In genomic region chr10:45418859-45419672, GRCh38 we compare ENCODE assay signal across 8 cellular contexts. TPM values are rescaled to one million over a fixed set of nuclear protein-coding genes. Genes with fewer than 3 reads are reported as not detected.
DNase-seq lines count a peak whose midpoint lies in the region; ATAC-seq and TF ChIP-seq lines count a peak whose summit lies in the region.

No MANE protein-coding gene starts in this region.

- ATAC-seq in HG02642 (IDR thresholded peaks at IDR 0.05; ENCODE audit: poor library complexity, unreplicated experiment) = peak; percentile 53
- ATAC-seq in activated naive CD8-positive, alpha-beta T cell treated with anti-CD3 and anti-CD28 coated beads, Interleukin-2, amount 50 U/mL, for 24 hours = peak; percentile 68
- ATAC-seq in left ventricle myocardium superior = peak; percentile 89

- H3K9me2 ChIP-seq in OCI-LY1 (ENCODE audit: low read depth, low read length) = no peaks in the 10 kb centered on the region

- H3K27ac ChIP-seq in OCI-LY1 (ENCODE audit: low read depth, low read length, poor library complexity, severe bottlenecking) = peak overlapping the region; percentile 77

- intact Hi-C loops in left ventricle myocardium superior (cut with micrococcal nuclease) = no loop called here

- H3K79me2 ChIP-seq in OCI-LY1 (ENCODE audit: insufficient read depth, low read length) = no peaks in the 10 kb centered on the region

- H2AFZ ChIP-seq in OCI-LY1 (ENCODE audit: low read length) = no peak overlapping the region

- H3K4me1 Mint-ChIP-seq in activated naive CD8-positive, alpha-beta T cell treated with anti-CD3 and anti-CD28 coated beads, Interleukin-2, amount 50 U/mL, for 24 hours = peaks cover 45% of the 10 kb centered on the region
- H3K4me1 Mint-ChIP-seq in progenitor cell of endocrine pancreas (ENCODE audit: low read depth) = peaks cover 5% of the 10 kb centered on the region

- H3K4me1 ChIP-seq in OCI-LY1 (ENCODE audit: insufficient read depth, low read length, severe bottlenecking) = peaks cover 59% of the 10 kb centered on the region

- H3K27me3 Mint-ChIP-seq in activated naive CD8-positive, alpha-beta T cell treated with anti-CD3 and anti-CD28 coated beads, Interleukin-2, amount 50 U/mL, for 24 hours = no peaks in the 10 kb centered on the region
- H3K27me3 Mint-ChIP-seq in progenitor cell of endocrine pancreas = peaks cover 13% of the 10 kb centered on the region

- peak overlapping the region; percentile 48; the same call in 1 of the 2 replicates for H3K9ac ChIP-seq in OCI-LY1 (ENCODE audit: low read length)

- H3F3A ChIP-seq in OCI-LY1 (ENCODE audit: insufficient read depth, low read length) = no peaks in the 10 kb centered on the region

- H3K9me3 Mint-ChIP-seq in activated naive CD8-positive, alpha-beta T cell treated with anti-CD3 and anti-CD28 coated beads, Interleukin-2, amount 50 U/mL, for 24 hours = no peaks in the 10 kb centered on the region
- no peaks in the 10 kb centered on the region for H3K9me3 Mint-ChIP-seq in progenitor cell of endocrine pancreas (ENCODE audit: low read depth)

- H3K27ac Mint-ChIP-seq in activated naive CD8-positive, alpha-beta T cell treated with anti-CD3 and anti-CD28 coated beads, Interleukin-2, amount 50 U/mL, for 24 hours = peak overlapping the region; percentile 97
- H3K27ac Mint-ChIP-seq in progenitor cell of endocrine pancreas = peak overlapping the region; percentile 96

- DNase-seq in activated naive CD8-positive, alpha-beta T cell treated with anti-CD3 and anti-CD28 coated beads, Interleukin-2, amount 50 U/mL, for 24 hours = peak; percentile 68
- DNase-seq in left ventricle myocardium superior = peak; percentile 82
- DNase-seq in progenitor cell of endocrine pancreas (ENCODE audit: low spot score, unreplicated experiment) = peak; percentile 48
- DNase-seq in NCI-H2107 treated with DMSO at 0.1 percent for 48 hours (lab: John Stamatoyannopoulos, UW; ENCODE audit: unreplicated experiment) = no peak
- DNase-seq in NCI-H82 (lab: John Stamatoyannopoulos, UW) = no peak

- no peaks in the 10 kb centered on the region for H3K27me3 ChIP-seq in OCI-LY1 (ENCODE audit: insufficient read depth, low read length)

- H3K36me3 Mint-ChIP-seq in activated naive CD8-positive, alpha-beta T cell treated with anti-CD3 and anti-CD28 coated beads, Interleukin-2, amount 50 U/mL, for 24 hours (ENCODE audit: low read depth) = no peaks in the 10 kb centered on the region
- no peaks in the 10 kb centered on the region for H3K36me3 Mint-ChIP-seq in progenitor cell of endocrine pancreas (ENCODE audit: insufficient read depth)

- H3K4me2 ChIP-seq in OCI-LY1 (ENCODE audit: low read length) = peak overlapping the region; percentile 61

- H3K4me3 ChIP-seq in GM12875 (ENCODE audit: low read depth, low read length) (peak overlapping the region; percentile 79), OCI-LY1 (ENCODE audit: low read depth, low read length, poor library complexity, severe bottlenecking) (peak overlapping the region; percentile 47)

- no peaks in the 10 kb centered on the region for H4K20me1 ChIP-seq in OCI-LY1 (ENCODE audit: insufficient read depth, low read length)

- no peaks in the 10 kb centered on the region for H3K9me3 ChIP-seq in OCI-LY1 (ENCODE audit: low read length)

- H3K36me3 ChIP-seq in OCI-LY1 (ENCODE audit: insufficient read depth, low read length) = peaks cover 71% of the 10 kb centered on the region

- TF ChIP-seq CTCF in GM12875 (IDR thresholded peaks at IDR 0.05; ENCODE audit: borderline replicate concordance, insufficient read depth, low read depth, low read length) (no peak), OCI-LY1 (IDR thresholded peaks at IDR 0.05; ENCODE audit: low read length) (no peak), progenitor cell of endocrine pancreas (IDR thresholded peaks at IDR 0.05; ENCODE audit: unreplicated experiment) (no peak)

- H3K4me3 Mint-ChIP-seq in activated naive CD8-positive, alpha-beta T cell treated with anti-CD3 and anti-CD28 coated beads, Interleukin-2, amount 50 U/mL, for 24 hours = peak overlapping the region; percentile 88
- peak overlapping the region; percentile 84 for H3K4me3 Mint-ChIP-seq in progenitor cell of endocrine pancreas (ENCODE audit: low read depth)

RNA-seq across cellular contexts. Expression of gene ALOX5, which starts 45.0 kb away (rescaled TPM):
- total RNA-seq in left ventricle myocardium superior (4.5 TPM), progenitor cell of endocrine pancreas (1.9 and 2.5 TPM in 2 replicates)

Comparison
In these comparisons a context has a peak if more than half of its experiments do, and no peak if none do; other contexts are left out.
1. DNase-seq: peak in activated naive CD8-positive, alpha-beta T cell treated with anti-CD3 and anti-CD28 coated beads, Interleukin-2, amount 50 U/mL, for 24 hours (single experiment), left ventricle myocardium superior (single experiment) and progenitor cell of endocrine pancreas (single experiment); none in NCI-H2107 treated with DMSO at 0.1 percent for 48 hours (single experiment) and NCI-H82 (single experiment).
2. Peak in every context shown above with its lines, with median percentiles within 50 percentile points of each other: ATAC-seq.